1 cellular context compared by ENCODE assay signal in genomic region chr12:67921286-67921685, GRCh38.
TF ChIP-seq lines count a peak whose summit lies in the region.

No MANE protein-coding gene starts in this region.

TF ChIP-seq in GM23338, 12 proteins besides CTCF, POLR2A, EP300 and RAD21 (continued from another document):
- no peak for TF ChIP-seq ZNF462 (CRISPR knock-in tag; IDR thresholded peaks at IDR 0.05)
- no peak for TF ChIP-seq EZH2phosphoT487 (IDR thresholded peaks at IDR 0.05; ENCODE audit: unreplicated experiment)
- TF ChIP-seq STAT1 (IDR thresholded peaks at IDR 0.05; ENCODE audit: unreplicated experiment), result no peak
- TF ChIP-seq REST (IDR thresholded peaks at IDR 0.05; ENCODE audit: unreplicated experiment), result no peak
- no peak for TF ChIP-seq JUNB (IDR thresholded peaks at IDR 0.05; ENCODE audit: unreplicated experiment)
- TF ChIP-seq ZNF331 (CRISPR knock-in tag; IDR thresholded peaks at IDR 0.05; ENCODE audit: low read depth), result no peak
- TF ChIP-seq POLR2AphosphoS5 (IDR thresholded peaks at IDR 0.05; ENCODE audit: low read depth), result no peak
